In genomic region chr2:11344956-11345671, GRCh38 we compare ENCODE assay signal across 1 cellular context.
TF ChIP-seq lines count a peak whose summit lies in the region.

No MANE protein-coding gene starts in this region.

TF ChIP-seq in SK-N-SH, 30 proteins besides CTCF, POLR2A, EP300 and RAD21 (continued from another document):
- 0 out of 2 replicates have a peak, but pooled peaks have one; percentile 8 for TF ChIP-seq REST (IDR thresholded peaks at IDR 0.05; ENCODE audit: low read depth, low read length)
- TF ChIP-seq FOXM1 (IDR thresholded peaks at IDR 0.05; ENCODE audit: low read depth): no peak
- TF ChIP-seq EZH2phosphoT487 (IDR thresholded peaks at IDR 0.05; ENCODE audit: borderline replicate concordance, low read depth): no peak
- TF ChIP-seq POLR2AphosphoS5 (IDR thresholded peaks at IDR 0.05; ENCODE audit: low read depth, low read length): no peak; the same call in 1 of the 2 replicates
- TF ChIP-seq, protein P1, sequence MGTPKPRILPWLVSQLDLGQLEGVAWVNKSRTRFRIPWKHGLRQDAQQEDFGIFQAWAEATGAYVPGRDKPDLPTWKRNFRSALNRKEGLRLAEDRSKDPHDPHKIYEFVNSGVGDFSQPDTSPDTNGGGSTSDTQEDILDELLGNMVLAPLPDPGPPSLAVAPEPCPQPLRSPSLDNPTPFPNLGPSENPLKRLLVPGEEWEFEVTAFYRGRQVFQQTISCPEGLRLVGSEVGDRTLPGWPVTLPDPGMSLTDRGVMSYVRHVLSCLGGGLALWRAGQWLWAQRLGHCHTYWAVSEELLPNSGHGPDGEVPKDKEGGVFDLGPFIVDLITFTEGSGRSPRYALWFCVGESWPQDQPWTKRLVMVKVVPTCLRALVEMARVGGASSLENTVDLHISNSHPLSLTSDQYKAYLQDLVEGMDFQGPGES (IDR thresholded peaks at IDR 0.05; ENCODE audit: low read depth, low read length): no peak
- TF ChIP-seq, protein P2, sequence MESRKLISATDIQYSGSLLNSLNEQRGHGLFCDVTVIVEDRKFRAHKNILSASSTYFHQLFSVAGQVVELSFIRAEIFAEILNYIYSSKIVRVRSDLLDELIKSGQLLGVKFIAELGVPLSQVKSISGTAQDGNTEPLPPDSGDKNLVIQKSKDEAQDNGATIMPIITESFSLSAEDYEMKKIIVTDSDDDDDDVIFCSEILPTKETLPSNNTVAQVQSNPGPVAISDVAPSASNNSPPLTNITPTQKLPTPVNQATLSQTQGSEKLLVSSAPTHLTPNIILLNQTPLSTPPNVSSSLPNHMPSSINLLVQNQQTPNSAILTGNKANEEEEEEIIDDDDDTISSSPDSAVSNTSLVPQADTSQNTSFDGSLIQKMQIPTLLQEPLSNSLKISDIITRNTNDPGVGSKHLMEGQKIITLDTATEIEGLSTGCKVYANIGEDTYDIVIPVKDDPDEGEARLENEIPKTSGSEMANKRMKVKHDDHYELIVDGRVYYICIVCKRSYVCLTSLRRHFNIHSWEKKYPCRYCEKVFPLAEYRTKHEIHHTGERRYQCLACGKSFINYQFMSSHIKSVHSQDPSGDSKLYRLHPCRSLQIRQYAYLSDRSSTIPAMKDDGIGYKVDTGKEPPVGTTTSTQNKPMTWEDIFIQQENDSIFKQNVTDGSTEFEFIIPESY (IDR thresholded peaks at IDR 0.05; ENCODE audit: borderline replicate concordance, low read depth): no peak
- no peak for TF ChIP-seq MEF2A (IDR thresholded peaks at IDR 0.05; ENCODE audit: borderline replicate concordance, low read depth)
- TF ChIP-seq YY1 (IDR thresholded peaks at IDR 0.05; ENCODE audit: low read depth): no peak
- no peak for TF ChIP-seq PBX3 (IDR thresholded peaks at IDR 0.05)
TF ChIP-seq in SK-N-SH: peak in this region for 7.
